ENCODE assay signal across 8 cellular contexts in the genomic region with DNA sequence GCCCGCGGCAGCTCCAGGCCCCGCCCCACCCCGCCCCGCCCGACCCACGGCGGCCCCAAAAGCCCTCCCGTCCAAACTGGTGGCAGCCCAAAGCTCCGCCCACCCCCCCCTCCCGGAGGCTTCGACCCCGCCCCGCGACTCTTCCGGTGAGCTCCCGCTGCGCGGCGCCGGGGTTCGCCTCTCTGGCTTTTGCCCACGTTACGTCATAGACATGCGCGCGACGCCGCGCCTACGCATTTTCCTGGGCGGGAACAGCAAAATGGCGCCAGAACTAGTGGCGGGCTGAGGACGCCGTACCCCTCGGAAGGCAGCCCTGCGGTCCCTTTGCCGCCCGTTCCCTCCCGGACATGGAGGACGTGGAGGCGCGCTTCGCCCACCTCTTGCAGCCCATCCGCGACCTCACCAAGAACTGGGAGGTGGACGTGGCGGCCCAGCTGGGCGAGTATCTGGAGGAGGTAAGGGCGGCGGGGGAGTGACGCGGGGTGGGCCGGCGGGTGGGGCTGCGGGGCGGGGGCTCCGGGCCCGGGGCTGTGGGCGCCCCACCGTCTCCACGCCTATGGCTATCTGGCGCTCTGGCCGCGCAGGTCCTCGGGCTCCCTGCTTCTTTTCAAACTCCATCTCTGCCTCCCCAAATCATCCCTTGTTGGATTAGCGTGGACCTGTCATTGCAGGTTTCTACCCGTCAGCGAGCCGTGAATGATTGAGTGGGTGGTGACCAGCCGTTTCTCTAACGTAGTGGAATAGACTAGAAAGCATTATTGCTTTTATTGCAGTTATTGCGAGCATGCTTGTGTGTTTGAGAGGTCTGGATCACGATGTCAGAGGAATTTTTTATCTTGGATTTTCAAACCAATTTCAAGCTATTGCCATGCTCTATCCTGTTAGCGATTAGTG. TPM values are rescaled to one million over a fixed set of nuclear protein-coding genes. Genes with fewer than 3 reads are reported as not detected.
DNase-seq lines count a peak whose midpoint lies in the region; TF ChIP-seq lines count a peak whose summit lies in the region.

A gene (plus strand): TSS at position 234 of the 894 bp plus-strand sequence. CDS start 114 bp downstream, at position 348.

- H3K27ac Mint-ChIP-seq in endothelial cell (ENCODE audit: unreplicated experiment) = peak within 1 kb of the TSS; percentile 84

- peaks cover 13% of the 10 kb centered on the region for H3K4me1 ChIP-seq in mesodermal cell (ENCODE audit: control insufficient read depth, insufficient read depth, low read length, poor library complexity, severe bottlenecking)

- TF ChIP-seq CTCF in GM20000 (IDR thresholded peaks at IDR 0.05; ENCODE audit: extremely low read depth, missing control alignments) = no peak
- TF ChIP-seq CTCF in endothelial cell (IDR thresholded peaks at IDR 0.05; ENCODE audit: unreplicated experiment) = no peak

- WGBS in mesodermal cell (ENCODE audit: insufficient coverage in 2 of 2), 2 experiments = 0 to 1% methylated on average over 28 to 50 of the region's 76 CpGs

- no peaks in the 10 kb centered on the region for H3K9me3 ChIP-seq in mesodermal cell (ENCODE audit: control insufficient read depth, low read length)

- peaks cover 34% of the 10 kb centered on the region for H3K36me3 ChIP-seq in mesodermal cell (ENCODE audit: control insufficient read depth, insufficient read depth, low read length)

- DNase-seq in COLO668 (lab: John Stamatoyannopoulos, UW; ENCODE audit: unreplicated experiment) = peak; percentile 99
- peak; percentile 100 for DNase-seq in GM20000 (ENCODE audit: low spot score)
- peak; percentile 92 for DNase-seq in HT-29 (ENCODE audit: low spot score)
- peak; percentile 91 for DNase-seq in NOMO-1 treated with dmso at 0.1 percent for 144 hours (lab: John Stamatoyannopoulos, UW; ENCODE audit: unreplicated experiment)
- DNase-seq in activated CD8-positive, alpha-beta memory T cell treated with anti-CD3 and anti-CD28 coated beads, Interleukin-2, amount 50 U/mL, for 4 hours = peak; percentile 99
- DNase-seq in endothelial cell (ENCODE audit: low spot score) = peak; percentile 96
- DNase-seq in stimulated activated CD8-positive, alpha-beta memory T cell treated with anti-CD3 and anti-CD28 coated beads, Interleukin-15, amount 100 ng/mL, for 4 hours (ENCODE audit: low read depth in 2 of 2) = peak; percentile 96 to 97

- peaks cover 7% of the 10 kb centered on the region for H3K27me3 Mint-ChIP-seq in endothelial cell (ENCODE audit: unreplicated experiment)

- H3K4me3 Mint-ChIP-seq in endothelial cell (ENCODE audit: unreplicated experiment) = peak within 1 kb of the TSS; percentile 95

- H3K4me1 Mint-ChIP-seq in endothelial cell (ENCODE audit: unreplicated experiment) = peaks cover 20% of the 10 kb centered on the region

- peak within 1 kb of the TSS; percentile 94 for H3K27ac ChIP-seq in mesodermal cell (ENCODE audit: low read depth, low read length, severe bottlenecking)

- H3K36me3 Mint-ChIP-seq in endothelial cell (ENCODE audit: low read depth, unreplicated experiment) = no peaks in the 10 kb centered on the region

- H3K4me3 ChIP-seq in mesodermal cell (ENCODE audit: extremely low read depth, insufficient read depth, low read length, poor library complexity, severe bottlenecking) = peak within 1 kb of the TSS; percentile 82

- no peaks in the 10 kb centered on the region for H3K9me3 Mint-ChIP-seq in endothelial cell (ENCODE audit: unreplicated experiment)

RNA-seq across cellular contexts. Expression of the gene that starts here (rescaled TPM):
- 87.9 and 88.8 TPM in 2 replicates for total RNA-seq in HT-29 (2014; rRNA removed; shearing (Covaris generic))
- total RNA-seq in endothelial cell (ENCODE audit: unreplicated experiment) = 40.9 TPM
- 33.4 TPM for polyA plus RNA-seq in mesodermal cell (2013, experiment 1 of 2)
- 27.2 TPM for polyA plus RNA-seq in mesodermal cell (2013, experiment 2 of 2)

Comparison
In these comparisons a context has a peak if more than half of its experiments do, and no peak if none do; other contexts are left out.
1. Peak in every context shown above with its lines: DNase-seq, H3K4me3 ChIP-seq and H3K27ac ChIP-seq.